Comparison of ENCODE assay signal across 8 cellular contexts in the genomic region with DNA sequence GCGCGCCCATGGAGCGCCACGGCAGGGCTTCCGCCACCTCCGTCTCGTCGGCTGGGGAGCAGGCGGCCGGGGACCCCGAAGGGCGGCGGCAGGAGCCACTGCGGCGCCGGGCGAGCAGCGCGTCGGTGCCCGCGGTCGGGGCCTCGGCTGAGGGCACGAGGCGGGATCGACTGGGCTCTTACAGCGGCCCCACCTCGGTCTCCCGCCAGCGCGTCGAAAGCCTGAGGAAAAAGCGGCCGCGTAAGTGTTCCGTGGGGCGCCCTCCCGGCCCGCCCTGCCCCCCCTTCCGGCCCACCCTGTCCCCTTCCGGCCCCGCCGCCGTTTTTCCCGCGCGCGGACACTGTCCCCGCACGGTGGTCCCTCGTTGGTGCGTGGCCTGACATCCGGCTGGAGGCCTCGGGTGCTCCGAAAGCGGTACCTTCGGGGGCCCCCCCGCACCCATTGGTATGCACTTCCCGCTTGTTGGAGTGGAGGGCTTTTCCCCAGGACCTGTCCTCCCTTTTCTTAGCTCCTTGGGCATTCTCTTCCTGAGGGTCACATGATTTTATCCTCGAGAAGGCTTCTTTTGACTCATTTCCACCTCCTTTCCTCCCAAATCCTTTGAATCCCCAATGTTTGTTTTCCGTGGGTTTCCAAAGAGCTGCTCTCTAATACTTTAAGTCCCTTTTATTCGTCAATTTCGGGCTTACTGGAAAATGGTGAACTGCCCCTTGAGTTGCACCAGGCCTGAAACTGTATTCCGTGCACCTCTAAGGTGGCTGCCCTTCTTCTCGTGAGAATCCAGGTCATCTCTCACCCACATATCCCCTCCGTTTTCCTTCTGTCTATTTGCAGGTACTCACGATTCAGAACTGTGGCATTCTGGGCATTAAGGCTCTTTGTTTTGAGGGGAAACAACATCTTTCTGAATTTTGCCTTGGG. TPM values are rescaled to one million over a fixed set of nuclear protein-coding genes. Genes with fewer than 3 reads are reported as not detected.
DNase-seq lines count a peak whose midpoint lies in the region; ATAC-seq lines count a peak whose summit lies in the region.

No MANE protein-coding gene starts in this region.

- H3K27ac Mint-ChIP-seq in CD8-positive, alpha-beta memory T cell, result peak overlapping the region; percentile 94 to 99 (median 98)
- peak overlapping the region; percentile 96 to 97 (median 96) for H3K27ac Mint-ChIP-seq in IgD-negative memory B cell
- peak overlapping the region; percentile 98 to 99 for H3K27ac Mint-ChIP-seq in stimulated activated naive CD8-positive, alpha-beta T cell treated with anti-CD3 and anti-CD28 coated beads, Interleukin-15, amount 100 ng/mL, for 72 hours

- peak overlapping the region; percentile 85 for H3K27ac ChIP-seq in CD8-positive, alpha-beta memory T cell (ENCODE audit: low read depth, low read length)
- H3K27ac ChIP-seq in effector memory CD4-positive, alpha-beta T cell (ENCODE audit: insufficient read depth, low read length, poor library complexity, severe bottlenecking), result peak overlapping the region; percentile 76
- H3K27ac ChIP-seq in mucosa of rectum (ENCODE audit: low read depth in 2 of 2, low read length in 2 of 2), result peak overlapping the region; percentile 88 to 91

- no peaks in the 10 kb centered on the region for H3K9me3 Mint-ChIP-seq in CD8-positive, alpha-beta memory T cell
- H3K9me3 Mint-ChIP-seq in IgD-negative memory B cell, result no peaks in the 10 kb centered on the region
- H3K9me3 Mint-ChIP-seq in stimulated activated naive CD8-positive, alpha-beta T cell treated with anti-CD3 and anti-CD28 coated beads, Interleukin-15, amount 100 ng/mL, for 72 hours, result no peaks in the 10 kb centered on the region

- H3K27me3 Mint-ChIP-seq in CD8-positive, alpha-beta memory T cell, result no peaks in the 10 kb centered on the region
- H3K27me3 Mint-ChIP-seq in IgD-negative memory B cell, result no peaks in the 10 kb centered on the region
- H3K27me3 Mint-ChIP-seq in stimulated activated naive CD8-positive, alpha-beta T cell treated with anti-CD3 and anti-CD28 coated beads, Interleukin-15, amount 100 ng/mL, for 72 hours, result no peaks in the 10 kb centered on the region

- H3K4me3 Mint-ChIP-seq in CD8-positive, alpha-beta memory T cell, result peak overlapping the region; percentile 97 to 100 (median 98)
- peak overlapping the region; percentile 98 to 99 (median 98) for H3K4me3 Mint-ChIP-seq in IgD-negative memory B cell
- H3K4me3 Mint-ChIP-seq in stimulated activated naive CD8-positive, alpha-beta T cell treated with anti-CD3 and anti-CD28 coated beads, Interleukin-15, amount 100 ng/mL, for 72 hours, result peak overlapping the region; percentile 99

- peak overlapping the region; percentile 91 to 97 for H3K9ac ChIP-seq in mucosa of rectum (ENCODE audit: low read depth in 1 of 2, low read length in 2 of 2)

- peak; percentile 33 for ATAC-seq in GM19455 (IDR thresholded peaks at IDR 0.05; ENCODE audit: unreplicated experiment)
- ATAC-seq in stimulated activated naive CD8-positive, alpha-beta T cell treated with anti-CD3 and anti-CD28 coated beads, Interleukin-15, amount 100 ng/mL, for 72 hours, result peak; percentile 61

- no peaks in the 10 kb centered on the region for H3K9me3 ChIP-seq in CD8-positive, alpha-beta memory T cell (ENCODE audit: low read length)
- H3K9me3 ChIP-seq in effector memory CD4-positive, alpha-beta T cell (ENCODE audit: control insufficient read depth, low read length), result no peaks in the 10 kb centered on the region
- H3K9me3 ChIP-seq in mucosa of rectum (ENCODE audit: control insufficient read depth in 2 of 2, low read length in 2 of 2), result no peaks in the 10 kb centered on the region

- POLR2A ChIA-PET in CD8-positive, alpha-beta memory T cell (lab: Charles Lee), result interaction anchor here (0.7 kb wide), 1 partner anchor 17 kb away, joined by 3 read pairs; no protein-coding TSS in a partner anchor

- H3K36me3 ChIP-seq in CD8-positive, alpha-beta memory T cell (ENCODE audit: insufficient read depth, low read length), result no peaks in the 10 kb centered on the region
- H3K36me3 ChIP-seq in effector memory CD4-positive, alpha-beta T cell (ENCODE audit: control insufficient read depth, insufficient read depth, low read length), result no peaks in the 10 kb centered on the region
- H3K36me3 ChIP-seq in mucosa of rectum (ENCODE audit: control insufficient read depth in 2 of 2, insufficient read depth in 2 of 2, low read length in 2 of 2), result no peaks in the 10 kb centered on the region

- H3K4me1 Mint-ChIP-seq in CD8-positive, alpha-beta memory T cell, result peaks cover 48 to 62% (median 60%) of the 10 kb centered on the region in 3 donors
- H3K4me1 Mint-ChIP-seq in IgD-negative memory B cell, result peaks cover 42 to 51% (median 43%) of the 10 kb centered on the region in 3 donors
- H3K4me1 Mint-ChIP-seq in stimulated activated naive CD8-positive, alpha-beta T cell treated with anti-CD3 and anti-CD28 coated beads, Interleukin-15, amount 100 ng/mL, for 72 hours, result peaks cover 54% of the 10 kb centered on the region

- DNase-seq in CD8-positive, alpha-beta memory T cell, result peak; percentile 26 to 68 (median 27)
- DNase-seq in activated CD4-positive, alpha-beta T cell treated with anti-CD3 and anti-CD28 coated beads for 4 hours, result peak; percentile 14 to 27
- DNase-seq in effector memory CD4-positive, alpha-beta T cell, result peak; percentile 17 to 38 (median 22)
- DNase-seq in stimulated activated naive CD8-positive, alpha-beta T cell treated with anti-CD3 and anti-CD28 coated beads, Interleukin-15, amount 100 ng/mL, for 72 hours, result peak; percentile 42 to 61
- no peak for DNase-seq in T1000 (lab: John Stamatoyannopoulos, UW)

- H3K27me3 ChIP-seq in CD8-positive, alpha-beta memory T cell (ENCODE audit: insufficient read depth, low read length, poor library complexity, severe bottlenecking), result no peaks in the 10 kb centered on the region
- H3K27me3 ChIP-seq in effector memory CD4-positive, alpha-beta T cell (replicated peaks; ENCODE audit: control insufficient read depth, insufficient read depth, low read length, poor library complexity, severe bottlenecking), result no peaks in the 10 kb centered on the region
- no peaks in the 10 kb centered on the region for H3K27me3 ChIP-seq in mucosa of rectum (ENCODE audit: control insufficient read depth in 2 of 2, insufficient read depth in 2 of 2, low read length in 2 of 2)

- H3K4me3 ChIP-seq in CD8-positive, alpha-beta memory T cell (ENCODE audit: low read length), result peak overlapping the region; percentile 84
- H3K4me3 ChIP-seq in effector memory CD4-positive, alpha-beta T cell (ENCODE audit: insufficient read depth, low read depth, low read length, poor library complexity, severe bottlenecking), result peak overlapping the region; percentile 83
- H3K4me3 ChIP-seq in mucosa of rectum (ENCODE audit: low read length in 2 of 2), result peak overlapping the region; percentile 91 to 95

- CTCF ChIA-PET in CD8-positive, alpha-beta memory T cell (lab: Charles Lee), result interaction anchor here (1.0 to 1.6 kb wide), 4 partner anchors 17 to 195 kb away, joined by 3 to 5 read pairs (median 4); no protein-coding TSS in a partner anchor

- peaks cover 0 to 36% (median 6%) of the 10 kb centered on the region in 3 donors for H3K36me3 Mint-ChIP-seq in CD8-positive, alpha-beta memory T cell
- H3K36me3 Mint-ChIP-seq in IgD-negative memory B cell, result peaks cover 1% of the 10 kb centered on the region

- H3K4me1 ChIP-seq in CD8-positive, alpha-beta memory T cell (ENCODE audit: insufficient read depth, low read length), result peaks cover 46% of the 10 kb centered on the region
- peaks cover 21% of the 10 kb centered on the region for H3K4me1 ChIP-seq in effector memory CD4-positive, alpha-beta T cell (ENCODE audit: control insufficient read depth, insufficient read depth, low read length, poor library complexity, severe bottlenecking)
- peaks cover 22 to 23% of the 10 kb centered on the region in 2 donors for H3K4me1 ChIP-seq in mucosa of rectum (ENCODE audit: control insufficient read depth in 2 of 2, insufficient read depth in 2 of 2, low read length in 2 of 2)

RNA-seq across cellular contexts. Expression of gene PANK2, which starts 0.6 kb away (rescaled TPM):
- total RNA-seq in CD8-positive, alpha-beta memory T cell, result 10 to 100 TPM; 58.1 to 62.3 TPM
- 51.0 TPM for polyA plus RNA-seq in CD8-positive, alpha-beta memory T cell
- polyA plus RNA-seq in IgD-negative memory B cell, result 55.9 TPM

RNA-seq across cellular contexts. Expression of gene MAVS, which starts 43.1 kb away (rescaled TPM):
- total RNA-seq in CD8-positive, alpha-beta memory T cell, result 10 to 100 TPM; 34.3 to 34.8 TPM
- 8.1 TPM for polyA plus RNA-seq in CD8-positive, alpha-beta memory T cell
- polyA plus RNA-seq in IgD-negative memory B cell, result 7.3 TPM
